In the genomic region with DNA sequence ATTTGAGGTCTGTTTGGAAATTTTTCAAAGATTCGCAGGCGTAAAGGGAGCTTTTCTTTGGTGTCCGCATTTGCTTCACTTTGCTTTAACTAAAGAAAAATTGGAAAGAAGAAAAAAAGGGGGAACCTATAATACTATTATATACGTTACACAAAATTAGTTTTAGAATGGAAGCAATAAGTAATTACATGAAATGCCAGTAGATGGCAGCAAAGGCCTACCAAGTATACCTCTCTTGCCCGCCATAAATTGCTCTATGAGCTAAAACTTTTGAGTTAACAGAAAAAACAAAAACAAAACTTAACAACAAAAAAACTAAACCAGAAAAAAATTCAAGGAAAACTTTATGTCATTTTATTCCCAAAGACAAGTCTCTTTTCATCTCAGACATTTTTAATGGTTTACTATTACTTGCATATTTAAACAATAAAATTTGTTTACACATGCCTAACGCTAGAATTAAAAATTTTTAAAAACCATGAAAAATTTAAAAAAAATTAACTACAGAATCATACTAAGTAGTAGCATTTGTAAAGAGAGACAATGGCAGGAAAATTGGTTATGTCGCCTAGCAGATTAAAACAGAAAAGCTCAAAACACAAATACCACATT, we compare ENCODE assay signal across 8 cellular contexts.
A peak's percentile ranks its signal among the peaks of the same experiment; 100 is the strongest.
DNase-seq lines count a peak whose midpoint lies in the region; ATAC-seq lines count a peak whose summit lies in the region.
"Had no signal": no experiment of that assay in that cellular context is flagged by ENCODE, and none has a peak within 500 bp of the region (broad histone marks: within the 10 kb centered on the region; RNA-seq: fewer than 3 reads in every experiment).

No MANE protein-coding gene starts in this region.

- DNase-seq in DMS79 (lab: John Stamatoyannopoulos, UW) (peak; percentile 55), NOMO-1 treated with DMSO at 0.1 percent for 48 hours (lab: John Stamatoyannopoulos, UW; ENCODE audit: unreplicated experiment) (peak; percentile 50), cerebellar cortex (ENCODE audit: low spot score) (peak; percentile 75), memory B cell (ENCODE audit: low spot score in 2 of 2) (peak in 1 of 2 donors; percentile 22)
- DNase-seq in activated naive CD4-positive, alpha-beta T cell (lab: John Stamatoyannopoulos, UW): no peak

- H3K4me3 Mint-ChIP-seq in memory B cell: no peak overlapping the region
- H3K4me3 Mint-ChIP-seq: activated naive CD4-positive, alpha-beta T cell treated with anti-CD3 and anti-CD28 coated beads, Interleukin-2, amount 50 U/mL, for 24 hours had no signal

- H3K27ac Mint-ChIP-seq in memory B cell: no peak overlapping the region
- H3K27ac Mint-ChIP-seq: activated naive CD4-positive, alpha-beta T cell treated with anti-CD3 and anti-CD28 coated beads, Interleukin-2, amount 50 U/mL, for 24 hours had no signal

- no peaks in the 10 kb centered on the region for H3K36me3 Mint-ChIP-seq in memory B cell
- H3K36me3 Mint-ChIP-seq: activated naive CD4-positive, alpha-beta T cell treated with anti-CD3 and anti-CD28 coated beads, Interleukin-2, amount 50 U/mL, for 24 hours had no signal

- peaks cover 12% of the 10 kb centered on the region for H3K27me3 Mint-ChIP-seq in memory B cell

- no peaks in the 10 kb centered on the region for H3K9me3 Mint-ChIP-seq in memory B cell
- H3K9me3 Mint-ChIP-seq: activated naive CD4-positive, alpha-beta T cell treated with anti-CD3 and anti-CD28 coated beads, Interleukin-2, amount 50 U/mL, for 24 hours had no signal

- H3K4me1 Mint-ChIP-seq in memory B cell: no peaks in the 10 kb centered on the region
- H3K4me1 Mint-ChIP-seq: activated naive CD4-positive, alpha-beta T cell treated with anti-CD3 and anti-CD28 coated beads, Interleukin-2, amount 50 U/mL, for 24 hours had no signal

- ATAC-seq in GM19043 (IDR thresholded peaks at IDR 0.05; ENCODE audit: low read depth, unreplicated experiment) (peak; percentile 87), HG03439 (IDR thresholded peaks at IDR 0.05; ENCODE audit: unreplicated experiment) (peak; percentile 78), memory B cell (ENCODE audit: low read depth) (peak; percentile 37)

Comparison
In these comparisons a context has a peak if more than half of its experiments do, and no peak if none do; other contexts are left out.
1. DNase-seq: peak in DMS79 (single experiment), NOMO-1 treated with DMSO at 0.1 percent for 48 hours (single experiment) and cerebellar cortex (single experiment); none in activated naive CD4-positive, alpha-beta T cell (0 of 4).
2. ATAC-seq: peak in every context shown above with its lines; median percentile 87 in GM19043; 78 in HG03439; 37 in memory B cell.